12 cellular contexts compared by ENCODE assay signal in the genomic region with DNA sequence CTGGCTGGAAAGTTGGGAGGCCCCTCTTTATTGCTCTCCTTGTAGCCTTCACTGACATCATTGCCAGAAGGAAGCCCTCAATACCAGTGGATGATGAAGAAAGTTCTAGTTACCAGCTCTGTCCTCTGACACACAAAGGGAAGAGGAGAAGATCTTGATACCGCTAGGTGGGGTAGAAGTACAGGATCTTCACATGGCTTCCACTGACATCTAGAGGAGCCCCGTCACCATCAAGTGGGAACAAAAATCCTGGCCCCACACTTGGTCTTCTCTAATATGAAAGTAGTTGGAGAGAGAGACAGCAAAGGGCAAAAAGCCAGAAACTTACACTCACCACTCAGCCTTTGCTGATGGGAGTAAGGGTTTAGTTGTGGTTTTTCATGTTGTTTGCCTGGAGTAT. TPM values are rescaled to one million over a fixed set of nuclear protein-coding genes. Genes with fewer than 3 reads are reported as not detected.
DNase-seq lines count a peak whose midpoint lies in the region; ATAC-seq and TF ChIP-seq lines count a peak whose summit lies in the region.
"Had no signal": no experiment of that assay in that cellular context is flagged by ENCODE, and none has a peak within 500 bp of the region (broad histone marks: within the 10 kb centered on the region; RNA-seq: fewer than 3 reads in every experiment).

No MANE protein-coding gene starts in this region.

- H2AFZ ChIP-seq in GM23338, result 0 out of 2 replicates have a peak overlapping the region, but pooled peaks have one; percentile 4

- H3K27ac Mint-ChIP-seq in GM23338, result no peak overlapping the region
- no peak overlapping the region for H3K27ac Mint-ChIP-seq in natural killer cell treated with Interleukin-12 subunit alpha and Interleukin-12 subunit beta and Interleukin-15 and Interleukin-18, amount 100 ng/mL, for 72 hours
- H3K27ac Mint-ChIP-seq: activated CD4-positive, alpha-beta T cell treated with anti-CD3 and anti-CD28 coated beads for 36 hours had no signal

- H3K36me3 Mint-ChIP-seq in GM23338 (ENCODE audit: low read depth), result no peaks in the 10 kb centered on the region
- H3K36me3 Mint-ChIP-seq in natural killer cell treated with Interleukin-12 subunit alpha and Interleukin-12 subunit beta and Interleukin-15 and Interleukin-18, amount 100 ng/mL, for 72 hours, result no peaks in the 10 kb centered on the region

- no peaks in the 10 kb centered on the region for H3K4me1 ChIP-seq in GM23338 (ENCODE audit: insufficient read depth)
- H3K4me1 ChIP-seq: transverse colon had no signal

- no peaks in the 10 kb centered on the region for H4K20me1 ChIP-seq in GM23338 (replicated peaks; ENCODE audit: insufficient read depth)

- H3F3A ChIP-seq in GM23338 (replicated peaks; ENCODE audit: low read depth), result no peaks in the 10 kb centered on the region

- in situ Hi-C loops in SK-MEL-5 (cut with HindIII; ENCODE audit: low pct_unique_long_range_greater_than_20kb, low sequenced_read_pairs), result no loop called here

- DNase-seq in AG08396 (ENCODE audit: low spot score), result peak; percentile 2
- peak; percentile 82 for DNase-seq in GM23338 (ENCODE audit: low spot score)
- DNase-seq in SK-MEL-5 (ENCODE audit: low read depth, low spot score), result peak; percentile 78
- DNase-seq in glomerular visceral epithelial cell (ENCODE audit: extremely low spot score), result peak; percentile 32
- DNase-seq in natural killer cell treated with Interleukin-12 subunit alpha and Interleukin-12 subunit beta and Interleukin-15 and Interleukin-18, amount 100 ng/mL, for 72 hours (ENCODE audit: low spot score), result no peak
- no peak for DNase-seq in posterior cingulate gyrus
- DNase-seq: activated CD4-positive, alpha-beta T cell treated with anti-CD3 and anti-CD28 coated beads for 36 hours; stimulated activated CD4-positive, alpha-beta T cell treated with anti-CD3 and anti-CD28 coated beads, Interleukin-4, amount 100 ng/mL, for 4 hours; transverse colon had no signal

- TF ChIP-seq CTCF in GM23338 (conservative IDR thresholded peaks at IDR 0.05; ENCODE audit: low read depth in 2 of 2), result peak; percentile 63 to 88

- no peak overlapping the region for H3K4me2 ChIP-seq in GM23338

- no peak overlapping the region for H3K4me3 Mint-ChIP-seq in GM23338
- no peak overlapping the region for H3K4me3 Mint-ChIP-seq in natural killer cell treated with Interleukin-12 subunit alpha and Interleukin-12 subunit beta and Interleukin-15 and Interleukin-18, amount 100 ng/mL, for 72 hours
- H3K4me3 Mint-ChIP-seq: activated CD4-positive, alpha-beta T cell treated with anti-CD3 and anti-CD28 coated beads for 36 hours had no signal

- no peaks in the 10 kb centered on the region for H3K4me1 Mint-ChIP-seq in GM23338
- no peaks in the 10 kb centered on the region for H3K4me1 Mint-ChIP-seq in natural killer cell treated with Interleukin-12 subunit alpha and Interleukin-12 subunit beta and Interleukin-15 and Interleukin-18, amount 100 ng/mL, for 72 hours (ENCODE audit: low read depth in 2 of 2)
- H3K4me1 Mint-ChIP-seq: activated CD4-positive, alpha-beta T cell treated with anti-CD3 and anti-CD28 coated beads for 36 hours had no signal

- no peak overlapping the region for H3K27ac ChIP-seq in GM23338 (ENCODE audit: low read depth)
- H3K27ac ChIP-seq: transverse colon had no signal

- ATAC-seq in GM23338 (peak; percentile 97), HG03196 (IDR thresholded peaks at IDR 0.05; ENCODE audit: unreplicated experiment) (no peak), GM18870 (IDR thresholded peaks at IDR 0.05; ENCODE audit: unreplicated experiment) (no peak)
- no peak for ATAC-seq in natural killer cell treated with Interleukin-12 subunit alpha and Interleukin-12 subunit beta and Interleukin-15 and Interleukin-18, amount 100 ng/mL, for 72 hours
- ATAC-seq: activated CD4-positive, alpha-beta T cell treated with anti-CD3 and anti-CD28 coated beads for 36 hours; K562 had no signal

- no peak overlapping the region for H3K4me3 ChIP-seq in GM23338
- H3K4me3 ChIP-seq: K562, transverse colon had no signal

- H3K79me2 ChIP-seq in GM23338 (replicated peaks; ENCODE audit: insufficient read depth), result no peaks in the 10 kb centered on the region

- no peaks in the 10 kb centered on the region for H3K36me3 ChIP-seq in GM23338 (ENCODE audit: insufficient read depth)
- H3K36me3 ChIP-seq: transverse colon had no signal

- H3K27me3 ChIP-seq in GM23338 (ENCODE audit: insufficient read depth), result no peaks in the 10 kb centered on the region
- H3K27me3 ChIP-seq: transverse colon had no signal

- intact Hi-C loops in posterior cingulate gyrus (cut with DNase I), result no loop called here

- no peaks in the 10 kb centered on the region for H3K9me2 ChIP-seq in GM23338 (ENCODE audit: insufficient read depth)

- H3K27me3 Mint-ChIP-seq in GM23338 (ENCODE audit: insufficient read depth, low read depth, poor library complexity), result no peaks in the 10 kb centered on the region
- H3K27me3 Mint-ChIP-seq in natural killer cell treated with Interleukin-12 subunit alpha and Interleukin-12 subunit beta and Interleukin-15 and Interleukin-18, amount 100 ng/mL, for 72 hours, result no peaks in the 10 kb centered on the region
- H3K27me3 Mint-ChIP-seq: activated CD4-positive, alpha-beta T cell treated with anti-CD3 and anti-CD28 coated beads for 36 hours had no signal

- H3K9me3 Mint-ChIP-seq in GM23338, result no peaks in the 10 kb centered on the region
- H3K9me3 Mint-ChIP-seq in natural killer cell treated with Interleukin-12 subunit alpha and Interleukin-12 subunit beta and Interleukin-15 and Interleukin-18, amount 100 ng/mL, for 72 hours, result peaks cover 13% of the 10 kb centered on the region

TF ChIP-seq in GM23338, 12 proteins besides CTCF, POLR2A, EP300 and RAD21:
- TF ChIP-seq ZNF114 (CRISPR knock-in tag; IDR thresholded peaks at IDR 0.05) (no peak), EZH2 (IDR thresholded peaks at IDR 0.05; ENCODE audit: low read depth, unreplicated experiment) (no peak), ZNF331 (CRISPR knock-in tag; IDR thresholded peaks at IDR 0.05; ENCODE audit: low read depth) (no peak)
- TF ChIP-seq, protein P1, sequence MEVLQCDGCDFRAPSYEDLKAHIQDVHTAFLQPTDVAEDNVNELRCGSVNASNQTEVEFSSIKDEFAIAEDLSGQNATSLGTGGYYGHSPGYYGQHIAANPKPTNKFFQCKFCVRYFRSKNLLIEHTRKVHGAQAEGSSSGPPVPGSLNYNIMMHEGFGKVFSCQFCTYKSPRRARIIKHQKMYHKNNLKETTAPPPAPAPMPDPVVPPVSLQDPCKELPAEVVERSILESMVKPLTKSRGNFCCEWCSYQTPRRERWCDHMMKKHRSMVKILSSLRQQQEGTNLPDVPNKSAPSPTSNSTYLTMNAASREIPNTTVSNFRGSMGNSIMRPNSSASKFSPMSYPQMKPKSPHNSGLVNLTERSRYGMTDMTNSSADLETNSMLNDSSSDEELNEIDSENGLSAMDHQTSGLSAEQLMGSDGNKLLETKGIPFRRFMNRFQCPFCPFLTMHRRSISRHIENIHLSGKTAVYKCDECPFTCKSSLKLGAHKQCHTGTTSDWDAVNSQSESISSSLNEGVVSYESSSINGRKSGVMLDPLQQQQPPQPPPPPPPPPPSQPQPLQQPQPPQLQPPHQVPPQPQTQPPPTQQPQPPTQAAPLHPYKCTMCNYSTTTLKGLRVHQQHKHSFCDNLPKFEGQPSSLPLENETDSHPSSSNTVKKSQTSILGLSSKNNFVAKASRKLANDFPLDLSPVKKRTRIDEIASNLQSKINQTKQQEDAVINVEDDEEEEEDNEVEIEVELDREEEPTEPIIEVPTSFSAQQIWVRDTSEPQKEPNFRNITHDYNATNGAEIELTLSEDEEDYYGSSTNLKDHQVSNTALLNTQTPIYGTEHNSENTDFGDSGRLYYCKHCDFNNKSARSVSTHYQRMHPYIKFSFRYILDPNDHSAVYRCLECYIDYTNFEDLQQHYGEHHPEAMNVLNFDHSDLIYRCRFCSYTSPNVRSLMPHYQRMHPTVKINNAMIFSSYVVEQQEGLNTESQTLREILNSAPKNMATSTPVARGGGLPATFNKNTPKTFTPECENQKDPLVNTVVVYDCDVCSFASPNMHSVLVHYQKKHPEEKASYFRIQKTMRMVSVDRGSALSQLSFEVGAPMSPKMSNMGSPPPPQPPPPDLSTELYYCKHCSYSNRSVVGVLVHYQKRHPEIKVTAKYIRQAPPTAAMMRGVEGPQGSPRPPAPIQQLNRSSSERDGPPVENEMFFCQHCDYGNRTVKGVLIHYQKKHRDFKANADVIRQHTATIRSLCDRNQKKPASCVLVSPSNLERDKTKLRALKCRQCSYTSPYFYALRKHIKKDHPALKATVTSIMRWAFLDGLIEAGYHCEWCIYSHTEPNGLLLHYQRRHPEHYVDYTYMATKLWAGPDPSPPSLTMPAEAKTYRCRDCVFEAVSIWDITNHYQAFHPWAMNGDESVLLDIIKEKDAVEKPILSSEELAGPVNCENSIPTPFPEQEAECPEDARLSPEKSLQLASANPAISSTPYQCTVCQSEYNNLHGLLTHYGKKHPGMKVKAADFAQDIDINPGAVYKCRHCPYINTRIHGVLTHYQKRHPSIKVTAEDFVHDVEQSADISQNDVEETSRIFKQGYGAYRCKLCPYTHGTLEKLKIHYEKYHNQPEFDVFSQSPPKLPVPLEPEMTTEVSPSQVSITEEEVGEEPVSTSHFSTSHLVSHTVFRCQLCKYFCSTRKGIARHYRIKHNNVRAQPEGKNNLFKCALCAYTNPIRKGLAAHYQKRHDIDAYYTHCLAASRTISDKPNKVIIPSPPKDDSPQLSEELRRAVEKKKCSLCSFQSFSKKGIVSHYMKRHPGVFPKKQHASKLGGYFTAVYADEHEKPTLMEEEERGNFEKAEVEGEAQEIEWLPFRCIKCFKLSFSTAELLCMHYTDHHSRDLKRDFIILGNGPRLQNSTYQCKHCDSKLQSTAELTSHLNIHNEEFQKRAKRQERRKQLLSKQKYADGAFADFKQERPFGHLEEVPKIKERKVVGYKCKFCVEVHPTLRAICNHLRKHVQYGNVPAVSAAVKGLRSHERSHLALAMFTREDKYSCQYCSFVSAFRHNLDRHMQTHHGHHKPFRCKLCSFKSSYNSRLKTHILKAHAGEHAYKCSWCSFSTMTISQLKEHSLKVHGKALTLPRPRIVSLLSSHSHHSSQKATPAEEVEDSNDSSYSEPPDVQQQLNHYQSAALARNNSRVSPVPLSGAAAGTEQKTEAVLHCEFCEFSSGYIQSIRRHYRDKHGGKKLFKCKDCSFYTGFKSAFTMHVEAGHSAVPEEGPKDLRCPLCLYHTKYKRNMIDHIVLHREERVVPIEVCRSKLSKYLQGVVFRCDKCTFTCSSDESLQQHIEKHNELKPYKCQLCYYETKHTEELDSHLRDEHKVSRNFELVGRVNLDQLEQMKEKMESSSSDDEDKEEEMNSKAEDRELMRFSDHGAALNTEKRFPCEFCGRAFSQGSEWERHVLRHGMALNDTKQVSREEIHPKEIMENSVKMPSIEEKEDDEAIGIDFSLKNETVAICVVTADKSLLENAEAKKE (CRISPR knock-in tag; IDR thresholded peaks at IDR 0.05), result peak; percentile 77

RNA-seq across cellular contexts. Expression of a gene that starts 12.4 kb away (rescaled TPM):
- total RNA-seq in GM23338 (2014; rRNA removed; shearing (Covaris generic)), result 0.08 and 0.17 TPM in 2 replicates
- 0.10 and 0.31 TPM in 2 replicates for polyA plus RNA-seq in GM23338 (2016; fragmentation: Nextera tagmentation; extraction: Ambion mirVana)
- not detected in 2 replicates for total RNA-seq in SK-MEL-5 (2014; rRNA removed; shearing (Covaris generic))
- not detected in 2 replicates for polyA plus RNA-seq in SK-MEL-5 (2015; cell fraction: cytosol; rRNA removed)
- polyA plus RNA-seq in SK-MEL-5 (2015; cell fraction: nucleus; rRNA removed), result not detected in 2 replicates
- total RNA-seq in natural killer cell treated with Interleukin-12 subunit alpha and Interleukin-12 subunit beta and Interleukin-15 and Interleukin-18, amount 100 ng/mL, for 72 hours, result not detected
- total RNA-seq: activated CD4-positive, alpha-beta T cell treated with anti-CD3 and anti-CD28 coated beads for 36 hours had no signal

Comparison
In these comparisons a context has a peak if more than half of its experiments do, and no peak if none do; other contexts are left out.
1. DNase-seq: peak in AG08396 (single experiment), GM23338 (single experiment), SK-MEL-5 (single experiment) and glomerular visceral epithelial cell (single experiment); none in natural killer cell treated with Interleukin-12 subunit alpha and Interleukin-12 subunit beta and Interleukin-15 and Interleukin-18, amount 100 ng/mL, for 72 hours (single experiment) and posterior cingulate gyrus (0 of 10).